11 cellular contexts compared by ENCODE assay signal in the genomic region with DNA sequence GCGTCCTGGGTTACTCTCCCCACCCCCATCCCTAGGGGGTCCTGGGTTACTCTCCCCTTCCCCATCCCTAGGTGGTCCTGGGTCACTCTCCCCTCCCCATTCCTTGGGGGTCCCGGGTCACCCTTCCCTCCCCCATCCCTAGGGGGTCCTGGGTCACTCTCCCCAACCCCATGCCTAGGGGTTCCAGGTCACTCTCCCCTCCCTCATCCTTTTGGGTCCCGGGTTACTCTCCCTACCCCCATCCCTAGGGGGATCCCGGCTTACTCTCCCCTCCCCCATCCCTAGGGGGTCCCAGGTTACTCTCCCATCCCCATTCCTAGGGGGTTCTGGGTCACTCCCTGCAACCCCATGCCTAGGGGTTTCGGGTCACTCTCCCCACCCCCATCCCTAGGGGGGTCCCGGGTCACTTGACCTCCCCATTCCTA. TPM values are rescaled to one million over a fixed set of nuclear protein-coding genes. Genes with fewer than 3 reads are reported as not detected.
DNase-seq lines count a peak whose midpoint lies in the region; ATAC-seq, FAIRE-seq and TF ChIP-seq lines count a peak whose summit lies in the region.
"Had no signal": no experiment of that assay in that cellular context is flagged by ENCODE, and none has a peak within 500 bp of the region (broad histone marks: within the 10 kb centered on the region; RNA-seq: fewer than 3 reads in every experiment).

No MANE protein-coding gene starts in this region.

- DNase-seq in A549 (ENCODE audit: low read depth in 1 of 2, low spot score in 1 of 2) (no peak), GM12864 (ENCODE audit: low read depth) (no peak), memory B cell (ENCODE audit: low spot score in 2 of 2) (no peak), hepatic stellate cell (ENCODE audit: low spot score) (no peak), HuH-7.5 (ENCODE audit: low spot score) (no peak), SK-N-DZ (ENCODE audit: low spot score) (no peak), NCI-H526 treated with DMSO at 0.1 percent for 48 hours (lab: John Stamatoyannopoulos, UW) (no peak)
- DNase-seq: NCI-H82 had no signal

- H3K4me1 Mint-ChIP-seq in activated T-helper 17 cell treated with anti-CD3 and anti-CD28 coated beads, Interleukin-2, amount 50 U/mL, for 72 hours = peaks cover 23% of the 10 kb centered on the region
- peaks cover 44% of the 10 kb centered on the region for H3K4me1 Mint-ChIP-seq in memory B cell

- H3K4me1 ChIP-seq in A549 = peaks cover 13% of the 10 kb centered on the region; the same call in 2 of the 3 replicates

- no peak for FAIRE-seq in A549 (lab: Jason Lieb, UNC)
- FAIRE-seq: endometrium, G401.6 had no signal

- H3K4me3 ChIP-seq in A549 (peak overlapping the region; percentile 99; the same call in 2 of the 3 replicates), GM12864 (ENCODE audit: low read depth, low read length) (peak overlapping the region; percentile 79)

- peak overlapping the region; percentile 70 for H3K4me3 Mint-ChIP-seq in activated T-helper 17 cell treated with anti-CD3 and anti-CD28 coated beads, Interleukin-2, amount 50 U/mL, for 72 hours
- H3K4me3 Mint-ChIP-seq in memory B cell = peak overlapping the region; percentile 81

- no peak for TF ChIP-seq EP300 in A549 (IDR thresholded peaks at IDR 0.05)

- H3K4me2 ChIP-seq in A549 = peak overlapping the region; percentile 100

- no peaks in the 10 kb centered on the region for H3K27me3 Mint-ChIP-seq in activated T-helper 17 cell treated with anti-CD3 and anti-CD28 coated beads, Interleukin-2, amount 50 U/mL, for 72 hours
- no peaks in the 10 kb centered on the region for H3K27me3 Mint-ChIP-seq in memory B cell

- ATAC-seq in A549 = no peak
- ATAC-seq in activated T-helper 17 cell treated with anti-CD3 and anti-CD28 coated beads, Interleukin-2, amount 50 U/mL, for 72 hours (replicated peaks) = no peak
- ATAC-seq in memory B cell (ENCODE audit: low read depth) = no peak

- H3K27ac Mint-ChIP-seq in activated T-helper 17 cell treated with anti-CD3 and anti-CD28 coated beads, Interleukin-2, amount 50 U/mL, for 72 hours = peak overlapping the region; percentile 80
- peak overlapping the region; percentile 56 for H3K27ac Mint-ChIP-seq in memory B cell

- peaks cover 9% of the 10 kb centered on the region; the same call in 2 of the 3 replicates for H3K9me3 ChIP-seq in A549

- TF ChIP-seq POLR2A in A549 (IDR thresholded peaks at IDR 0.05; ENCODE audit: low read length) = no peak

- CTCF ChIA-PET in A549 (lab: Yijun Ruan, JAX) = no interaction called here

- H3K36me3 Mint-ChIP-seq in activated T-helper 17 cell treated with anti-CD3 and anti-CD28 coated beads, Interleukin-2, amount 50 U/mL, for 72 hours (ENCODE audit: low read depth) = peaks cover 48% of the 10 kb centered on the region
- peaks cover 24% of the 10 kb centered on the region for H3K36me3 Mint-ChIP-seq in memory B cell

- peak overlapping the region in 1 of 2 experiments; percentile 91; a peak in 3 of 6 replicates for H3K27ac ChIP-seq in A549

- POLR2A ChIA-PET in A549 (lab: Yijun Ruan, JAX) = no interaction called here

- no peak for TF ChIP-seq RAD21 in A549 (conservative IDR thresholded peaks at IDR 0.05 in 1 of 2, IDR thresholded peaks at IDR 0.05 in 1 of 2)

- no peak for TF ChIP-seq CTCF in A549 (IDR thresholded peaks at IDR 0.05)
- TF ChIP-seq CTCF in GM12864 (IDR thresholded peaks at IDR 0.05; ENCODE audit: low read depth, low read length, missing control alignments) = no peak

- 37% methylated on average over 4 of the region's 6 CpGs for whole genome bisulfite sequencing in A549 (ENCODE audit: missing lambda C conversion rate)

- H3K9me3 Mint-ChIP-seq in activated T-helper 17 cell treated with anti-CD3 and anti-CD28 coated beads, Interleukin-2, amount 50 U/mL, for 72 hours = peaks cover 13% of the 10 kb centered on the region
- H3K9me3 Mint-ChIP-seq in memory B cell = peaks cover 11% of the 10 kb centered on the region

TF ChIP-seq in A549, 52 proteins besides CTCF, POLR2A, EP300 and RAD21:
- TF ChIP-seq SMC3 (IDR thresholded peaks at IDR 0.05) (no peak), FOXS1 (CRISPR knock-in tag; IDR thresholded peaks at IDR 0.05) (no peak), BCL3 (IDR thresholded peaks at IDR 0.05) (no peak), CHD2 (IDR thresholded peaks at IDR 0.05; ENCODE audit: low read length, partially characterized antibody) (no peak), KDM1A (IDR thresholded peaks at IDR 0.05; ENCODE audit: low read depth) (no peak), NPAS2 (CRISPR knock-in tag; IDR thresholded peaks at IDR 0.05; ENCODE audit: borderline replicate concordance) (no peak), MYC (IDR thresholded peaks at IDR 0.05; ENCODE audit: borderline replicate concordance, low read length) (no peak), HOXB5 (CRISPR knock-in tag; IDR thresholded peaks at IDR 0.05) (no peak), MAFK (IDR thresholded peaks at IDR 0.05; ENCODE audit: partially characterized antibody) (no peak), E2F6 (IDR thresholded peaks at IDR 0.05; ENCODE audit: borderline replicate concordance, low read depth) (no peak), ZNF302 (CRISPR knock-in tag; IDR thresholded peaks at IDR 0.05) (no peak), TP53 (CRISPR knock-in tag; IDR thresholded peaks at IDR 0.05) (no peak), JUN (IDR thresholded peaks at IDR 0.05) (no peak)
- TF ChIP-seq, protein P1, sequence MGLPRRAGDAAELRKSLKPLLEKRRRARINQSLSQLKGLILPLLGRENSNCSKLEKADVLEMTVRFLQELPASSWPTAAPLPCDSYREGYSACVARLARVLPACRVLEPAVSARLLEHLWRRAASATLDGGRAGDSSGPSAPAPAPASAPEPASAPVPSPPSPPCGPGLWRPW (IDR thresholded peaks at IDR 0.05) = no peak
- TF ChIP-seq, protein P2, sequence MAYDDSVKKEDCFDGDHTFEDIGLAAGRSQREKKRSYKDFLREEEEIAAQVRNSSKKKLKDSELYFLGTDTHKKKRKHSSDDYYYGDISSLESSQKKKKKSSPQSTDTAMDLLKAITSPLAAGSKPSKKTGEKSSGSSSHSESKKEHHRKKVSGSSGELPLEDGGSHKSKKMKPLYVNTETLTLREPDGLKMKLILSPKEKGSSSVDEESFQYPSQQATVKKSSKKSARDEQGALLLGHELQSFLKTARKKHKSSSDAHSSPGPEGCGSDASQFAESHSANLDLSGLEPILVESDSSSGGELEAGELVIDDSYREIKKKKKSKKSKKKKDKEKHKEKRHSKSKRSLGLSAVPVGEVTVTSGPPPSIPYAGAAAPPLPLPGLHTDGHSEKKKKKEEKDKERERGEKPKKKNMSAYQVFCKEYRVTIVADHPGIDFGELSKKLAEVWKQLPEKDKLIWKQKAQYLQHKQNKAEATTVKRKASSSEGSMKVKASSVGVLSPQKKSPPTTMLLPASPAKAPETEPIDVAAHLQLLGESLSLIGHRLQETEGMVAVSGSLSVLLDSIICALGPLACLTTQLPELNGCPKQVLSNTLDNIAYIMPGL (CRISPR knock-in tag; IDR thresholded peaks at IDR 0.05; ENCODE audit: borderline replicate concordance) = no peak
- TF ChIP-seq, protein P3, sequence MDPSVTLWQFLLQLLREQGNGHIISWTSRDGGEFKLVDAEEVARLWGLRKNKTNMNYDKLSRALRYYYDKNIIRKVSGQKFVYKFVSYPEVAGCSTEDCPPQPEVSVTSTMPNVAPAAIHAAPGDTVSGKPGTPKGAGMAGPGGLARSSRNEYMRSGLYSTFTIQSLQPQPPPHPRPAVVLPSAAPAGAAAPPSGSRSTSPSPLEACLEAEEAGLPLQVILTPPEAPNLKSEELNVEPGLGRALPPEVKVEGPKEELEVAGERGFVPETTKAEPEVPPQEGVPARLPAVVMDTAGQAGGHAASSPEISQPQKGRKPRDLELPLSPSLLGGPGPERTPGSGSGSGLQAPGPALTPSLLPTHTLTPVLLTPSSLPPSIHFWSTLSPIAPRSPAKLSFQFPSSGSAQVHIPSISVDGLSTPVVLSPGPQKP (IDR thresholded peaks at IDR 0.05; ENCODE audit: low read depth, low read length) = no peak
TF ChIP-seq in A549: peak in this region for 0.

RNA-seq across cellular contexts. Expression of gene ASMTL, which starts 1.4 kb away (rescaled TPM):
- 15.4 and 15.6 TPM in 2 replicates for polyA plus RNA-seq in A549 (2011; rRNA removed)
- 26.6 and 30.8 TPM in 2 replicates for polyA plus RNA-seq in A549 (2012; cell fraction: cytosol; rRNA removed)
- polyA plus RNA-seq in A549 (2012; cell fraction: nucleus; rRNA removed) = 39.8 and 40.3 TPM in 2 replicates
- polyA plus RNA-seq in A549 (2017; fragmentation: RNase III; extraction: RNeasy Plus Mini Kit Qiagen cat#74134 plus additional on column Dnase treatment) = 12.2 to 14.4 TPM (median 12.3 TPM) in 3 replicates
- 14.7 and 16.7 TPM in 2 replicates for polyA minus RNA-seq in A549 (2011; rRNA and poly(A)+ RNA removed)
- total RNA-seq in activated T-helper 17 cell treated with anti-CD3 and anti-CD28 coated beads, Interleukin-2, amount 50 U/mL, for 72 hours = 10 to 100 TPM; 50.6 to 65.5 TPM
- 2.3 and 3.5 TPM in 2 replicates for polyA plus RNA-seq in SK-N-DZ (2014; cell fraction: cytosol; rRNA removed)
- polyA plus RNA-seq in SK-N-DZ (2014; cell fraction: nucleus; rRNA removed) = 5.2 and 6.5 TPM in 2 replicates

RNA-seq across cellular contexts. Expression of gene SLC25A6, which starts 59.4 kb away (rescaled TPM):
- polyA plus RNA-seq in A549 (2011; rRNA removed) (252 and 291 TPM in 2 replicates), A549 (2017; fragmentation: RNase III; extraction: RNeasy Plus Mini Kit Qiagen cat#74134 plus additional on column Dnase treatment) (439 to 448 TPM (median 446 TPM) in 3 replicates)
- polyA plus RNA-seq in A549 (2012; cell fraction: cytosol; rRNA removed) = 933 and 1,036 TPM in 2 replicates
- 681 and 864 TPM in 2 replicates for polyA plus RNA-seq in A549 (2012; cell fraction: nucleus; rRNA removed)
- 205 and 259 TPM in 2 replicates for polyA minus RNA-seq in A549 (2011; rRNA and poly(A)+ RNA removed)
- 100 to 1,000 TPM; 373 to 401 TPM for total RNA-seq in activated T-helper 17 cell treated with anti-CD3 and anti-CD28 coated beads, Interleukin-2, amount 50 U/mL, for 72 hours
- polyA plus RNA-seq in SK-N-DZ (2014; cell fraction: cytosol; rRNA removed) = 202 and 230 TPM in 2 replicates
- 91.3 and 119 TPM in 2 replicates for polyA plus RNA-seq in SK-N-DZ (2014; cell fraction: nucleus; rRNA removed)
